Comparison of ENCODE assay signal across 10 cellular contexts in the genomic region with DNA sequence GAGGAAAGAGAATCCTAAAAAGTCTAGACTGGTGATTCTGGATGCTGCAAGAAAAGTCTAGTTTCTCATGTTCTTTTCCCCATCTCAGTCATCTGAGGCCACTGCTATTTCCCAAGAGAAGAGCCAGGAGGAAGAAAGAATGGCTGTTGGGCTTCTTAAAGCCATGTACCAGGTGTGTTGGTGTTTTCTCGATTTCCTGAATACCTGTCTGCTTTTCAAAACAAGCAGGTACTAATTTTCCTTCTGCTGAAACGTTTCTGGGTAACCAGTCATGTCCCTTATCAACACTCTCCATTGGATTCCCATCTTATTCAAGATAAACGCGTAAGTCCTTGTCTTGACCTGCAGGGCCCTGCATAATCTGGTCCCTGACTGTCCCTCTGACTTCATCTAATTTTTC. TPM values are rescaled to one million over a fixed set of nuclear protein-coding genes. Genes with fewer than 3 reads are reported as not detected.
DNase-seq lines count a peak whose midpoint lies in the region; ATAC-seq, FAIRE-seq and TF ChIP-seq lines count a peak whose summit lies in the region.
"Had no signal": no experiment of that assay in that cellular context is flagged by ENCODE, and none has a peak within 500 bp of the region (broad histone marks: within the 10 kb centered on the region; RNA-seq: fewer than 3 reads in every experiment).

No MANE protein-coding gene starts in this region.

- H3K27ac ChIP-seq in HEK293 (ENCODE audit: extremely low read depth, low read depth, low read length) (0 out of 2 replicates have a peak overlapping the region, but pooled peaks have one; percentile 71), GM12878 (ENCODE audit: control insufficient read depth, insufficient read depth) (no peak overlapping the region), muscle layer of colon (ENCODE audit: low read depth, low read length) (no peak overlapping the region)

- intact Hi-C loops in GM12878 (cut with micrococcal nuclease; ENCODE audit: unreplicated experiment): no loop called here

- in situ Hi-C loops in GM12878 (cut with MboI): no loop called here

- SMC1A ChIA-PET in GM12878 (lab: Charles Lee; ENCODE audit: uncharacterized antibody, unreplicated experiment): interaction anchor here (1.2 kb wide), 1 partner anchor 100 kb away, joined by 3 read pairs; the partner anchor contains the start of gene ZNF527

- H4K20me1 ChIP-seq in GM12878 (ENCODE audit: control insufficient read depth, insufficient read depth): no peaks in the 10 kb centered on the region

- no peaks in the 10 kb centered on the region for H3K27me3 ChIP-seq in GM12878 (replicated peaks in 1 of 2; ENCODE audit: control insufficient read depth in 2 of 2, insufficient read depth in 2 of 2, low read length in 1 of 2)
- no peaks in the 10 kb centered on the region for H3K27me3 ChIP-seq in muscle layer of colon (ENCODE audit: control insufficient read depth in 1 of 2, insufficient read depth in 2 of 2, low read length in 2 of 2)

- WGBS in GM12878 (ENCODE audit: insufficient coverage, insufficient replicate concordance, low lambda C conversion rate, missing lambda C conversion rate): 58% methylated on average over 4 of the region's 4 CpGs

- BruUV-seq in GM12878 (replicated peaks; lab: Mats Ljungman, UMichigan): no TSS peak

- TF ChIP-seq CTCF in AG04449 (IDR thresholded peaks at IDR 0.05; ENCODE audit: insufficient read depth, low read length, missing control alignments) (no peak), HEK293 (tag by site-specific recombination; IDR thresholded peaks at IDR 0.05) (no peak), GM12878 (IDR thresholded peaks at IDR 0.05 in 2 of 3, conservative IDR thresholded peaks at IDR 0.05 in 1 of 3; ENCODE audit: control insufficient read depth in 2 of 3, extremely low read depth in 1 of 3, insufficient read depth in 1 of 3, low read depth in 3 of 3, low read length in 3 of 3) (no peak)

- H3K4me3 ChIP-seq in AG04449 (ENCODE audit: low read depth, low read length): peak overlapping the region; percentile 99
- peak overlapping the region; percentile 52; the same call in 1 of the 2 replicates for H3K4me3 ChIP-seq in HEK293 (ENCODE audit: low read depth, low read length)
- peak overlapping the region; percentile 84; the same call in 1 of the 2 replicates for H3K4me3 ChIP-seq in GM12878
- peak overlapping the region in 1 of 2 donors; percentile 93 for H3K4me3 ChIP-seq in muscle layer of colon (ENCODE audit: low read depth in 1 of 2, low read length in 2 of 2)

- FAIRE-seq in GM12878 (lab: Jason Lieb, UNC): no peak

- TF ChIP-seq EP300 in GM12878 (IDR thresholded peaks at IDR 0.05; ENCODE audit: borderline replicate concordance in 1 of 2, control insufficient read depth in 1 of 2, low read depth in 2 of 2, low read length in 2 of 2): no peak

- H3K9ac ChIP-seq in GM12878 (ENCODE audit: control insufficient read depth, insufficient read depth, low read length) (no peak overlapping the region), muscle layer of colon (ENCODE audit: low read length) (peak overlapping the region; percentile 81)

- POLR2A ChIA-PET in AG04449 (lab: Yijun Ruan, JAX): no interaction called here
- POLR2A ChIA-PET in HEK293 (lab: Yijun Ruan, JAX): no interaction called here
- POLR2A ChIA-PET in GM12878 (lab: Charles Lee): interaction anchor here (0.6 kb wide), 1 partner anchor 152 kb away, joined by 5 read pairs; no protein-coding TSS in a partner anchor

- peak overlapping the region; percentile 96 for H3K4me2 ChIP-seq in GM12878 (ENCODE audit: control insufficient read depth, insufficient read depth)

- no peak for ATAC-seq in GM12878
- no peak for ATAC-seq in GM21619 (IDR thresholded peaks at IDR 0.05; ENCODE audit: unreplicated experiment)
- no peak for ATAC-seq in GM18867 (IDR thresholded peaks at IDR 0.05; ENCODE audit: unreplicated experiment)

- DNase-seq in AG04449 (ENCODE audit: low read depth, low spot score) (no peak), GM12878 (ENCODE audit: low read depth, low spot score) (no peak), NCI-H128 (lab: John Stamatoyannopoulos, UW; ENCODE audit: unreplicated experiment) (no peak), ureter (ENCODE audit: low spot score) (no peak)
- DNase-seq: GOT3, NCI-H187 treated with DMSO at 0.1 percent for 48 hours had no signal

- CTCF ChIA-PET in AG04449 (lab: Yijun Ruan, JAX) (no interaction called here), HEK293 (lab: Yijun Ruan, JAX) (no interaction called here), GM12878 (lab: Yijun Ruan, JAX) (interaction anchor here (0.6 kb wide), 2 partner anchors 191 to 1409 kb away, joined by 3 to 4 read pairs; no protein-coding TSS in a partner anchor)

- RAD21 ChIA-PET in GM12878 (lab: Charles Lee; ENCODE audit: unreplicated experiment): no interaction called here

- peaks cover 8% of the 10 kb centered on the region for H3K79me2 ChIP-seq in GM12878 (ENCODE audit: control insufficient read depth, insufficient read depth, low read length)

- peaks cover 26% of the 10 kb centered on the region for H3K9me3 ChIP-seq in HEK293 (ENCODE audit: control insufficient read depth, insufficient read depth, low read depth, low read length)
- H3K9me3 ChIP-seq in GM12878 (replicated peaks; ENCODE audit: control insufficient read depth, insufficient read depth, low read length): no peaks in the 10 kb centered on the region; the same call in none of the 3 replicates
- H3K9me3 ChIP-seq in muscle layer of colon (ENCODE audit: low read length): no peaks in the 10 kb centered on the region

- H3K36me3 ChIP-seq in HEK293 (ENCODE audit: control insufficient read depth in 2 of 2, insufficient read depth in 1 of 2, low read length in 2 of 2): peaks cover 40 to 56% of the 10 kb centered on the region in 2 experiments
- no peaks in the 10 kb centered on the region; a peak in 1 of 4 replicates for H3K36me3 ChIP-seq in GM12878 (ENCODE audit: control insufficient read depth in 2 of 2, insufficient read depth in 2 of 2, low read length in 1 of 2)
- H3K36me3 ChIP-seq in muscle layer of colon (ENCODE audit: insufficient read depth, low read length): peaks cover 7% of the 10 kb centered on the region

- TF ChIP-seq RAD21 in GM12878 (IDR thresholded peaks at IDR 0.05; ENCODE audit: insufficient read depth, low read depth, low read length): no peak

- peak overlapping the region; percentile 89 for H2AFZ ChIP-seq in GM12878 (ENCODE audit: control insufficient read depth, low read depth, low read length)

- no peak for TF ChIP-seq POLR2A in GM12878 (IDR thresholded peaks at IDR 0.05; ENCODE audit: low read depth, low read length)

- H3K4me1 ChIP-seq in HEK293 (ENCODE audit: control insufficient read depth, insufficient read depth, low read length): peaks cover 6% of the 10 kb centered on the region; the same call in 1 of the 2 replicates
- H3K4me1 ChIP-seq in GM12878 (ENCODE audit: control insufficient read depth, insufficient read depth, low read length): peaks cover 4% of the 10 kb centered on the region
- peaks cover 20% of the 10 kb centered on the region for H3K4me1 ChIP-seq in muscle layer of colon (ENCODE audit: insufficient read depth, low read length)

RNA-seq across cellular contexts. Expression of gene ZNF570, which starts 1.1 kb away (rescaled TPM):
- 12.1 and 12.3 TPM in 2 replicates for total RNA-seq in GM12878 (2013; cell fraction: nucleolus; rRNA removed)
- 1.8 and 2.0 TPM in 2 replicates for total RNA-seq in GM12878 (2014; rRNA removed)
- total RNA-seq in GM12878 (2014; rRNA removed; fragmentation: Illumina TruSeq; extraction: Trizol): 2.2 TPM in 2 replicates
- 1.4 and 1.7 TPM in 2 replicates for total RNA-seq in GM12878 (2021)
- 2.6 TPM for polyA plus RNA-seq in GM12878 (2011; ENCODE audit: low read depth)
- 3.6 and 5.7 TPM in 2 replicates for polyA plus RNA-seq in GM12878 (2011; rRNA removed)
- polyA plus RNA-seq in GM12878 (2011; cell fraction: cytosol; rRNA removed): 1.1 and 1.9 TPM in 2 replicates
- polyA plus RNA-seq in GM12878 (2011; cell fraction: nucleus; rRNA removed): 2.0 and 2.2 TPM in 2 replicates
- 1.8 and 2.3 TPM in 2 replicates for polyA plus RNA-seq in GM12878 (2012)
- 1.6 TPM in 2 replicates for polyA plus RNA-seq in GM12878 (2014; fragmentation: Illumina TruSeq; extraction: Trizol)
- 1 to 10 TPM in 1 of 2 experiments, under 1 TPM in 1; 0.75 to 1.2 TPM for polyA plus RNA-seq in GM12878 (2014; fragmentation: Nextera tagmentation; extraction: Ambion mirVana)
- polyA plus RNA-seq in GM12878 (2014; rRNA removed): 0.57 and 2.1 TPM in 2 replicates
- polyA plus RNA-seq in GM12878 (2016; fragmentation: Nextera tagmentation; extraction: Ambion mirVana): under 1 TPM; 0.25 to 0.78 TPM
- 6.8 and 9.8 TPM in 2 replicates for polyA minus RNA-seq in GM12878 (2011; rRNA and poly(A)+ RNA removed)
- polyA minus RNA-seq in GM12878 (2011; cell fraction: cytosol; rRNA and poly(A)+ RNA removed): 4.5 and 6.4 TPM in 2 replicates
- polyA minus RNA-seq in GM12878 (2011; cell fraction: nucleus; rRNA and poly(A)+ RNA removed): 1.8 and 2.5 TPM in 2 replicates
- total RNA-seq in ureter: 6.9 TPM

RNA-seq across cellular contexts. Expression of gene ZNF569, which starts 3.0 kb away (rescaled TPM):
- total RNA-seq in GM12878 (2013; cell fraction: nucleolus; rRNA removed): 12.8 and 13.5 TPM in 2 replicates
- total RNA-seq in GM12878 (2014; rRNA removed): 2.0 and 3.0 TPM in 2 replicates
- 2.7 and 3.8 TPM in 2 replicates for total RNA-seq in GM12878 (2014; rRNA removed; fragmentation: Illumina TruSeq; extraction: Trizol)
- 2.1 and 2.7 TPM in 2 replicates for total RNA-seq in GM12878 (2021)
- 1.1 TPM for polyA plus RNA-seq in GM12878 (2011; ENCODE audit: low read depth)
- polyA plus RNA-seq in GM12878 (2011; rRNA removed): 4.3 and 7.1 TPM in 2 replicates
- polyA plus RNA-seq in GM12878 (2011; cell fraction: cytosol; rRNA removed): 2.0 and 2.1 TPM in 2 replicates
- 3.1 and 3.5 TPM in 2 replicates for polyA plus RNA-seq in GM12878 (2011; cell fraction: nucleus; rRNA removed)
- 2.5 and 2.7 TPM in 2 replicates for polyA plus RNA-seq in GM12878 (2012)
- 2.3 and 3.6 TPM in 2 replicates for polyA plus RNA-seq in GM12878 (2014; fragmentation: Illumina TruSeq; extraction: Trizol)
- 1 to 10 TPM in 1 of 2 experiments, under 1 TPM in 1; 0.82 to 1.1 TPM for polyA plus RNA-seq in GM12878 (2014; fragmentation: Nextera tagmentation; extraction: Ambion mirVana)
- 1.3 and 1.5 TPM in 2 replicates for polyA plus RNA-seq in GM12878 (2014; rRNA removed)
- polyA plus RNA-seq in GM12878 (2016; fragmentation: Nextera tagmentation; extraction: Ambion mirVana): 1 to 10 TPM; 2.3 to 3.0 TPM
- 3.8 and 6.2 TPM in 2 replicates for polyA minus RNA-seq in GM12878 (2011; rRNA and poly(A)+ RNA removed)
- 1.8 and 3.7 TPM in 2 replicates for polyA minus RNA-seq in GM12878 (2011; cell fraction: cytosol; rRNA and poly(A)+ RNA removed)
- 4.1 and 8.2 TPM in 2 replicates for polyA minus RNA-seq in GM12878 (2011; cell fraction: nucleus; rRNA and poly(A)+ RNA removed)
- total RNA-seq in ureter: 6.3 TPM

RNA-seq across cellular contexts. Expression of gene ZNF793, which starts 36.5 kb away (rescaled TPM):
- total RNA-seq in GM12878 (2013; cell fraction: nucleolus; rRNA removed): 4.2 and 5.1 TPM in 2 replicates
- total RNA-seq in GM12878 (2014; rRNA removed) (0.27 and 0.28 TPM in 2 replicates), GM12878 (2014; rRNA removed; fragmentation: Illumina TruSeq; extraction: Trizol) (0.31 and 0.32 TPM in 2 replicates), GM12878 (2021) (0.56 and 0.62 TPM in 2 replicates), ureter (19.7 TPM)
- 0.88 TPM for polyA plus RNA-seq in GM12878 (2011; ENCODE audit: low read depth)
- polyA plus RNA-seq in GM12878 (2011; rRNA removed) (0.99 and 1.1 TPM in 2 replicates), GM12878 (2014; fragmentation: Illumina TruSeq; extraction: Trizol) (0.35 and 1.4 TPM in 2 replicates), GM12878 (2014; fragmentation: Nextera tagmentation; extraction: Ambion mirVana) (under 1 TPM; 0.10 to 0.15 TPM), GM12878 (2014; rRNA removed) (0.27 and 0.61 TPM in 2 replicates), GM12878 (2016; fragmentation: Nextera tagmentation; extraction: Ambion mirVana) (under 1 TPM; 0.23 to 0.51 TPM)
- 0.43 and 0.87 TPM in 2 replicates for polyA plus RNA-seq in GM12878 (2011; cell fraction: cytosol; rRNA removed)
- polyA plus RNA-seq in GM12878 (2011; cell fraction: nucleus; rRNA removed): 1.3 and 1.6 TPM in 2 replicates
- polyA plus RNA-seq in GM12878 (2012): 0.91 and 1.3 TPM in 2 replicates
- polyA minus RNA-seq in GM12878 (2011; rRNA and poly(A)+ RNA removed): 0.88 and 0.98 TPM in 2 replicates
- 1.4 TPM in 1 of 2 replicates, not detected in the other for polyA minus RNA-seq in GM12878 (2011; cell fraction: cytosol; rRNA and poly(A)+ RNA removed)
- polyA minus RNA-seq in GM12878 (2011; cell fraction: nucleus; rRNA and poly(A)+ RNA removed): 0.60 and 1.2 TPM in 2 replicates
